ENCODE assay signal across 9 cellular contexts in genomic region chr5:72307968-72308852, GRCh38. TPM values are rescaled to one million over a fixed set of nuclear protein-coding genes. Genes with fewer than 3 reads are reported as not detected.
DNase-seq lines count a peak whose midpoint lies in the region; ATAC-seq, FAIRE-seq and TF ChIP-seq lines count a peak whose summit lies in the region.
"Had no signal": no experiment of that assay in that cellular context is flagged by ENCODE, and none has a peak within 500 bp of the region (broad histone marks: within the 10 kb centered on the region; RNA-seq: fewer than 3 reads in every experiment).

No MANE protein-coding gene starts in this region.

- peak; percentile 99 for DNase-seq in Ammon's horn (ENCODE audit: low spot score)
- peak; percentile 96 for DNase-seq in NCI-H345 (lab: John Stamatoyannopoulos, UW)
- peak; percentile 98 for DNase-seq in cerebellar cortex (ENCODE audit: low spot score)
- peak; percentile 80 for DNase-seq in keratinocyte (ENCODE audit: low read depth, low spot score)
- DNase-seq in stimulated activated CD4-positive, alpha-beta T cell treated with anti-CD3 and anti-CD28 coated beads, Interleukin-12 subunit alpha, Interleukin-12 subunit beta, amount 100 ng/mL, for 48 hours (ENCODE audit: low read depth in 2 of 3, low spot score in 1 of 3) = peak; percentile 86 to 96 (median 92)

- peaks cover 11% of the 10 kb centered on the region for H3K4me1 ChIP-seq in keratinocyte (ENCODE audit: control insufficient read depth, extremely low read depth, insufficient read depth, low read length)

- H3K9me3 ChIP-seq in keratinocyte (ENCODE audit: control insufficient read depth, low read depth, low read length) = no peaks in the 10 kb centered on the region

- H3K9me1 ChIP-seq in keratinocyte (ENCODE audit: control insufficient read depth, extremely low read depth, insufficient read depth, low read length) = no peaks in the 10 kb centered on the region

- H3K9ac ChIP-seq in keratinocyte (ENCODE audit: control insufficient read depth, extremely low read depth, insufficient read depth, low read length) = peak overlapping the region; percentile 97

- ATAC-seq in GM19035 (IDR thresholded peaks at IDR 0.05; ENCODE audit: unreplicated experiment) (peak; percentile 91), HG03342 (IDR thresholded peaks at IDR 0.05; ENCODE audit: unreplicated experiment) (peak; percentile 91)
- ATAC-seq in activated CD4-positive, CD25-positive, alpha-beta regulatory T cell treated with anti-CD3 and anti-CD28 coated beads, Interleukin-2, amount 50 U/mL, for 24 hours = peak; percentile 98

- H3K27me3 ChIP-seq in keratinocyte (ENCODE audit: control insufficient read depth, extremely low read depth, insufficient read depth, low read length) = no peaks in the 10 kb centered on the region

- H3K79me2 ChIP-seq in keratinocyte (ENCODE audit: control insufficient read depth, insufficient read depth, low read length) = peaks cover 47% of the 10 kb centered on the region

- peaks cover 0 to 23% of the 10 kb centered on the region in 2 experiments for H3K36me3 ChIP-seq in keratinocyte (ENCODE audit: control insufficient read depth in 2 of 2, extremely low read depth in 1 of 2, insufficient read depth in 2 of 2, low read length in 2 of 2)

- peak; percentile 68 to 88 (median 78) for TF ChIP-seq CTCF in keratinocyte (optimal IDR thresholded peaks at IDR 0.05 in 1 of 3, IDR thresholded peaks at IDR 0.05 in 1 of 3, conservative IDR thresholded peaks at IDR 0.05 in 1 of 3; ENCODE audit: extremely low read depth in 1 of 3, insufficient read depth in 2 of 3, low read length in 3 of 3)

- dilution Hi-C loops in keratinocyte (cut with MboI; ENCODE audit: extremely low pct_ligation_motif_present, low sequenced_read_pairs) = no loop called here

- peak overlapping the region; percentile 95 for H2AFZ ChIP-seq in keratinocyte (ENCODE audit: control insufficient read depth, low read length)

- H4K20me1 ChIP-seq in keratinocyte (ENCODE audit: control insufficient read depth, extremely low read depth, insufficient read depth, low read length) = no peaks in the 10 kb centered on the region

- peak overlapping the region; percentile 95 for H3K27ac ChIP-seq in keratinocyte (ENCODE audit: control insufficient read depth, insufficient read depth, low read length)

- peak overlapping the region; percentile 93 for H3K4me2 ChIP-seq in keratinocyte (ENCODE audit: control insufficient read depth, extremely low read depth, insufficient read depth, low read depth, low read length)

- FAIRE-seq in keratinocyte (lab: Jason Lieb, UNC) = peak; percentile 71
- FAIRE-seq: endometrium had no signal

- H3K4me3 ChIP-seq in keratinocyte (ENCODE audit: control insufficient read depth in 2 of 3, extremely low read depth in 1 of 3, insufficient read depth in 2 of 3, low read depth in 1 of 3, low read length in 3 of 3) = peak overlapping the region; percentile 82 to 92 (median 87)

RNA-seq across cellular contexts. Expression of gene MRPS27, which starts 11.8 kb away (rescaled TPM):
- polyA plus RNA-seq in keratinocyte = 58.9 to 98.7 TPM (median 79.2 TPM) in 3 replicates
- polyA plus RNA-seq in keratinocyte (2011; ENCODE audit: low read depth) = 17.9 TPM
- polyA plus RNA-seq in keratinocyte (2011; cell fraction: cytosol; rRNA removed) = 47.8 and 68.7 TPM in 2 replicates
- 55.8 and 58.3 TPM in 2 replicates for polyA plus RNA-seq in keratinocyte (2011; cell fraction: nucleus; rRNA removed)
- 26.4 and 46.7 TPM in 2 replicates for polyA plus RNA-seq in keratinocyte (2012; ENCODE audit: low replicate concordance)
- polyA minus RNA-seq in keratinocyte = 68.0 to 132 TPM (median 89.5 TPM) in 3 replicates
- 65.4 TPM for polyA minus RNA-seq in keratinocyte (2011; cell fraction: cytosol; rRNA and poly(A)+ RNA removed)
- polyA minus RNA-seq in keratinocyte (2011; cell fraction: nucleus; rRNA and poly(A)+ RNA removed) = 36.3 and 66.4 TPM in 2 replicates

RNA-seq across cellular contexts. Expression of gene PTCD2, which starts 12.0 kb away (rescaled TPM):
- polyA plus RNA-seq in keratinocyte = 9.9 to 13.1 TPM (median 11.5 TPM) in 3 replicates
- 6.4 TPM for polyA plus RNA-seq in keratinocyte (2011; ENCODE audit: low read depth)
- 6.9 and 12.8 TPM in 2 replicates for polyA plus RNA-seq in keratinocyte (2011; cell fraction: cytosol; rRNA removed)
- polyA plus RNA-seq in keratinocyte (2011; cell fraction: nucleus; rRNA removed) = 17.7 and 18.9 TPM in 2 replicates
- polyA plus RNA-seq in keratinocyte (2012; ENCODE audit: low replicate concordance) = 6.1 and 6.9 TPM in 2 replicates
- polyA minus RNA-seq in keratinocyte = 7.0 to 13.2 TPM (median 9.0 TPM) in 3 replicates
- polyA minus RNA-seq in keratinocyte (2011; cell fraction: cytosol; rRNA and poly(A)+ RNA removed) = 5.4 TPM
- 4.9 and 9.6 TPM in 2 replicates for polyA minus RNA-seq in keratinocyte (2011; cell fraction: nucleus; rRNA and poly(A)+ RNA removed)

Comparison
In these comparisons a context has a peak if more than half of its experiments do, and no peak if none do; other contexts are left out.
1. Peak in every context shown above with its lines: DNase-seq, ATAC-seq, H3K4me3 ChIP-seq and H3K27ac ChIP-seq.